Comparison of ENCODE assay signal across 13 cellular contexts in genomic region chr17:73826872-73827228, GRCh38.
"Had no signal": no experiment of that assay in that cellular context is flagged by ENCODE, and none has a peak within 500 bp of the region (broad histone marks: within the 10 kb centered on the region; RNA-seq: fewer than 3 reads in every experiment).

No MANE protein-coding gene starts in this region.

- H3K27ac ChIP-seq: gastrocnemius medialis, pancreas, testis had no signal

- H3K9me3 Mint-ChIP-seq: mesothelial cell of epicardium; stimulated activated naive CD8-positive, alpha-beta T cell treated with anti-CD3 and anti-CD28 coated beads, Interleukin-15, amount 100 ng/mL, for 72 hours; T-helper 2 cell treated with Interferon-gamma antibody and Interleukin-4, amounts not matched to agents 5 μg/mL and 100 μg/mL, for 36 hours had no signal

- H3K9me3 ChIP-seq: gastrocnemius medialis, heart right ventricle, pancreas, testis had no signal

- H3K27me3 ChIP-seq: pancreas, testis had no signal

- DNase-seq: activated CD4-positive, alpha-beta T cell treated with anti-CD3 and anti-CD28 coated beads, Interleukin-2, amount 50 U/mL, for 4 hours; activated CD8-positive, alpha-beta memory T cell treated with anti-CD3 and anti-CD28 coated beads, Interleukin-2, amount 10 ng/mL, durations not matched to agents 7 days and 5 days; activated T-cell treated with anti-CD3 and anti-CD28 coated beads, Interleukin-2, amount 50 U/mL, for 48 hours; erythroblast; gastrocnemius medialis; heart right ventricle; stimulated activated naive CD8-positive, alpha-beta T cell treated with anti-CD3 and anti-CD28 coated beads, Interleukin-15, amount 100 ng/mL, for 72 hours; testis had no signal

- H3K36me3 Mint-ChIP-seq: activated CD8-positive, alpha-beta memory T cell treated with anti-CD3 and anti-CD28 coated beads, Interleukin-2, amount 10 ng/mL, durations not matched to agents 7 days and 5 days; mesothelial cell of epicardium had no signal

- H3K4me3 Mint-ChIP-seq: activated CD8-positive, alpha-beta memory T cell treated with anti-CD3 and anti-CD28 coated beads, Interleukin-2, amount 10 ng/mL, durations not matched to agents 7 days and 5 days; mesothelial cell of epicardium; T-helper 2 cell treated with Interferon-gamma antibody and Interleukin-4, amounts not matched to agents 5 μg/mL and 100 μg/mL, for 36 hours had no signal

- H3K27ac Mint-ChIP-seq: activated CD8-positive, alpha-beta memory T cell treated with anti-CD3 and anti-CD28 coated beads, Interleukin-2, amount 10 ng/mL, durations not matched to agents 7 days and 5 days; mesothelial cell of epicardium; T-helper 2 cell treated with Interferon-gamma antibody and Interleukin-4, amounts not matched to agents 5 μg/mL and 100 μg/mL, for 36 hours had no signal

- ATAC-seq: activated CD4-positive, CD25-positive, alpha-beta regulatory T cell treated with anti-CD3 and anti-CD28 coated beads, Interleukin-2, amount 50 U/mL, for 24 hours; activated CD8-positive, alpha-beta memory T cell treated with anti-CD3 and anti-CD28 coated beads, Interleukin-2, amount 10 ng/mL, durations not matched to agents 7 days and 5 days; gastrocnemius medialis; pancreas; sciatic nerve had no signal
